ENCODE assay signal across 22 cellular contexts in genomic region chr2:188032306-188032705, GRCh38.
"Had no signal": no experiment of that assay in that cellular context is flagged by ENCODE, and none has a peak within 500 bp of the region (broad histone marks: within the 10 kb centered on the region; RNA-seq: fewer than 3 reads in every experiment).

No MANE protein-coding gene starts in this region.

- DNase-seq: activated CD4-positive, alpha-beta T cell treated with anti-CD3 and anti-CD28 coated beads for 1 hour; activated gamma-delta T cell treated with Interleukin-2 at 50 U/mL for 16 hours; adrenal gland; heart left ventricle; immature natural killer cell; mesenchymal stem cell; natural killer cell; right lobe of liver; small intestine; stimulated activated CD4-positive, alpha-beta T cell treated with anti-CD3 and anti-CD28 coated beads, Interleukin-15, amount 100 ng/mL, for 24 hours; stimulated activated CD4-positive, alpha-beta T cell treated with anti-CD3 and anti-CD28 coated beads, Interleukin-2, amount 100 ng/mL, for 48 hours; stimulated activated naive CD8-positive, alpha-beta T cell treated with anti-CD3 and anti-CD28 coated beads, Interleukin-15, amount 100 ng/mL, for 72 hours; transverse colon; uterus had no signal

- H3K36me3 Mint-ChIP-seq: immature natural killer cell, natural killer cell had no signal

- H3K27me3 Mint-ChIP-seq: stimulated activated naive CD8-positive, alpha-beta T cell treated with anti-CD3 and anti-CD28 coated beads, Interleukin-15, amount 100 ng/mL, for 72 hours had no signal

- H3K4me3 Mint-ChIP-seq: immature natural killer cell; natural killer cell; stimulated activated naive CD8-positive, alpha-beta T cell treated with anti-CD3 and anti-CD28 coated beads, Interleukin-15, amount 100 ng/mL, for 72 hours had no signal

- H3K36me3 ChIP-seq: adrenal gland, breast epithelium, esophagus muscularis mucosa, gastroesophageal sphincter, heart left ventricle, right lobe of liver, suprapubic skin, transverse colon, uterus had no signal

- H3K9me3 ChIP-seq: breast epithelium, esophagus muscularis mucosa, gastroesophageal sphincter, heart left ventricle, right lobe of liver, suprapubic skin, transverse colon, uterus had no signal

- H3K27me3 ChIP-seq: adrenal gland, breast epithelium, esophagus muscularis mucosa, gastroesophageal sphincter, right lobe of liver, suprapubic skin, transverse colon, uterus had no signal

- H3K27ac Mint-ChIP-seq: activated naive CD4-positive, alpha-beta T cell treated with anti-CD3 and anti-CD28 coated beads, Interleukin-2, amount 50 U/mL, for 72 hours; immature natural killer cell; natural killer cell; stimulated activated naive CD8-positive, alpha-beta T cell treated with anti-CD3 and anti-CD28 coated beads, Interleukin-15, amount 100 ng/mL, for 72 hours had no signal

- ATAC-seq: activated naive CD4-positive, alpha-beta T cell treated with anti-CD3 and anti-CD28 coated beads, Interleukin-2, amount 50 U/mL, for 72 hours; gastroesophageal sphincter; heart left ventricle; natural killer cell; right lobe of liver; stimulated activated naive CD8-positive, alpha-beta T cell treated with anti-CD3 and anti-CD28 coated beads, Interleukin-15, amount 100 ng/mL, for 72 hours had no signal

- H3K27ac ChIP-seq: adrenal gland, breast epithelium, coronary artery, esophagus muscularis mucosa, gastroesophageal sphincter, heart left ventricle, parathyroid adenoma, right lobe of liver, suprapubic skin, transverse colon, uterus, VCaP had no signal

- H3K4me1 ChIP-seq: adrenal gland, breast epithelium, esophagus muscularis mucosa, gastroesophageal sphincter, heart left ventricle, parathyroid adenoma, right lobe of liver, suprapubic skin, transverse colon, uterus had no signal

- H3K4me1 Mint-ChIP-seq: immature natural killer cell; natural killer cell; stimulated activated naive CD8-positive, alpha-beta T cell treated with anti-CD3 and anti-CD28 coated beads, Interleukin-15, amount 100 ng/mL, for 72 hours had no signal

- H3K4me3 ChIP-seq: adrenal gland, breast epithelium, coronary artery, esophagus muscularis mucosa, gastroesophageal sphincter, heart left ventricle, right lobe of liver, suprapubic skin, transverse colon, uterus had no signal

- H3K9ac ChIP-seq: parathyroid adenoma had no signal
